Comparison of ENCODE assay signal across 16 cellular contexts in genomic region chr22:37782340-37783168, GRCh38. TPM values are rescaled to one million over a fixed set of nuclear protein-coding genes. Genes with fewer than 3 reads are reported as not detected.
A peak's percentile ranks its signal among the peaks of the same experiment; 100 is the strongest.
DNase-seq lines count a peak whose midpoint lies in the region; ATAC-seq and TF ChIP-seq lines count a peak whose summit lies in the region.
"Had no signal": no experiment of that assay in that cellular context is flagged by ENCODE, and none has a peak within 500 bp of the region (broad histone marks: within the 10 kb centered on the region; RNA-seq: fewer than 3 reads in every experiment).

No MANE protein-coding gene starts in this region.

- TF ChIP-seq CTCF in HFF-Myc (IDR thresholded peaks at IDR 0.05; ENCODE audit: low read depth, low read length, missing control alignments): peak; percentile 30
- peak; percentile 19; the same call in 1 of the 2 replicates for TF ChIP-seq CTCF in WI38 (IDR thresholded peaks at IDR 0.05; ENCODE audit: low read depth, low read length)

- no peak overlapping the region for H3K4me3 ChIP-seq in HFF-Myc (replicated peaks; ENCODE audit: low read depth, low read length)
- H3K4me3 ChIP-seq in WI38 (ENCODE audit: low read depth, low read length): no peak overlapping the region
- H3K4me3 ChIP-seq: gastroesophageal sphincter, SJCRH30, thyroid gland had no signal

- H3K27me3 Mint-ChIP-seq in effector memory CD8-positive, alpha-beta T cell: peaks cover 12 to 40% of the 10 kb centered on the region in 2 donors
- H3K27me3 Mint-ChIP-seq: activated CD8-positive, alpha-beta memory T cell treated with anti-CD3 and anti-CD28 coated beads, Interleukin-2, amount 10 ng/mL, durations not matched to agents 7 days and 5 days had no signal

- peak overlapping the region in 1 of 2 donors; percentile 46 for H3K27ac Mint-ChIP-seq in effector memory CD8-positive, alpha-beta T cell
- H3K27ac Mint-ChIP-seq: activated CD8-positive, alpha-beta memory T cell treated with anti-CD3 and anti-CD28 coated beads, Interleukin-2, amount 10 ng/mL, durations not matched to agents 7 days and 5 days; activated naive CD8-positive, alpha-beta T cell had no signal

- H3K4me1 Mint-ChIP-seq in effector memory CD8-positive, alpha-beta T cell (ENCODE audit: low read depth in 2 of 2): no peaks in the 10 kb centered on the region
- H3K4me1 Mint-ChIP-seq: activated CD8-positive, alpha-beta memory T cell treated with anti-CD3 and anti-CD28 coated beads, Interleukin-2, amount 10 ng/mL, durations not matched to agents 7 days and 5 days had no signal

- H3K9me3 Mint-ChIP-seq in effector memory CD8-positive, alpha-beta T cell: no peaks in the 10 kb centered on the region

- H3K4me3 Mint-ChIP-seq in effector memory CD8-positive, alpha-beta T cell: no peak overlapping the region
- H3K4me3 Mint-ChIP-seq: activated CD8-positive, alpha-beta memory T cell treated with anti-CD3 and anti-CD28 coated beads, Interleukin-2, amount 10 ng/mL, durations not matched to agents 7 days and 5 days; activated naive CD8-positive, alpha-beta T cell had no signal

- H3K36me3 Mint-ChIP-seq in effector memory CD8-positive, alpha-beta T cell (ENCODE audit: insufficient read depth): no peaks in the 10 kb centered on the region
- H3K36me3 Mint-ChIP-seq: activated CD8-positive, alpha-beta memory T cell treated with anti-CD3 and anti-CD28 coated beads, Interleukin-2, amount 10 ng/mL, durations not matched to agents 7 days and 5 days; activated naive CD8-positive, alpha-beta T cell had no signal

- DNase-seq in A172 (ENCODE audit: low spot score) (peak; percentile 75), HFF-Myc (ENCODE audit: extremely low read depth, low read depth) (peak; percentile 73), islet precursor cell (peak; percentile 91), epidermal melanocyte (ENCODE audit: insufficient read length, low spot score) (no peak)
- no peak for DNase-seq in central memory CD4-positive, alpha-beta T cell
- no peak for DNase-seq in effector memory CD8-positive, alpha-beta T cell
- DNase-seq: activated CD8-positive, alpha-beta memory T cell treated with anti-CD3 and anti-CD28 coated beads, Interleukin-2, amount 10 ng/mL, durations not matched to agents 7 days and 5 days; left cardiac atrium; NCI-H146; NCI-H526; thyroid gland had no signal

- no peak for ATAC-seq in effector memory CD8-positive, alpha-beta T cell (replicated peaks)
- ATAC-seq in GM18870 (IDR thresholded peaks at IDR 0.05; ENCODE audit: unreplicated experiment): no peak
- ATAC-seq: activated CD8-positive, alpha-beta memory T cell treated with anti-CD3 and anti-CD28 coated beads, Interleukin-2, amount 10 ng/mL, durations not matched to agents 7 days and 5 days; gastroesophageal sphincter had no signal

RNA-seq across cellular contexts. Expression of gene GCAT, which starts 25.2 kb away (rescaled TPM):
- 8.8 and 11.4 TPM in 2 replicates for total RNA-seq in A172 (2014; rRNA removed; shearing (Covaris generic))

RNA-seq across cellular contexts. Expression of gene GALR3, which starts 40.6 kb away (rescaled TPM):
- not detected in 2 replicates for total RNA-seq in A172 (2014; rRNA removed; shearing (Covaris generic))
- total RNA-seq: activated CD8-positive, alpha-beta memory T cell treated with anti-CD3 and anti-CD28 coated beads, Interleukin-2, amount 10 ng/mL, durations not matched to agents 7 days and 5 days; gastroesophageal sphincter; left cardiac atrium; SJCRH30; thyroid gland had no signal

Comparison
In these comparisons a context has a peak if more than half of its experiments do, and no peak if none do; other contexts are left out.
1. DNase-seq: peak in A172 (single experiment), HFF-Myc (single experiment) and islet precursor cell (single experiment); none in central memory CD4-positive, alpha-beta T cell (single experiment), effector memory CD8-positive, alpha-beta T cell (0 of 3) and epidermal melanocyte (single experiment).